8 cellular contexts compared by ENCODE assay signal in genomic region chr1:233440952-233441401, GRCh38.
DNase-seq lines count a peak whose midpoint lies in the region; ATAC-seq and TF ChIP-seq lines count a peak whose summit lies in the region.

No MANE protein-coding gene starts in this region.

- no peaks in the 10 kb centered on the region for H3K36me3 Mint-ChIP-seq in activated CD4-positive, alpha-beta T cell treated with anti-CD3 and anti-CD28 coated beads, Interleukin-2, amount 10 ng/mL, durations not matched to agents 24 days and 14 days (ENCODE audit: low read depth)

- H3K4me1 ChIP-seq in vagina = no peaks in the 10 kb centered on the region

- H3K9me3 ChIP-seq in vagina = no peaks in the 10 kb centered on the region

- peaks cover 18% of the 10 kb centered on the region for H3K27me3 Mint-ChIP-seq in activated CD4-positive, alpha-beta T cell treated with anti-CD3 and anti-CD28 coated beads, Interleukin-2, amount 10 ng/mL, durations not matched to agents 24 days and 14 days

- H3K27ac Mint-ChIP-seq in activated CD4-positive, alpha-beta T cell treated with anti-CD3 and anti-CD28 coated beads, Interleukin-2, amount 10 ng/mL, durations not matched to agents 24 days and 14 days = no peak overlapping the region

- H3K9me3 Mint-ChIP-seq in activated CD4-positive, alpha-beta T cell treated with anti-CD3 and anti-CD28 coated beads, Interleukin-2, amount 10 ng/mL, durations not matched to agents 24 days and 14 days = no peaks in the 10 kb centered on the region

- TF ChIP-seq POLR2A in vagina (IDR thresholded peaks at IDR 0.05) (no peak), GM18505 (IDR thresholded peaks at IDR 0.05; ENCODE audit: borderline replicate concordance, extremely low read depth, insufficient read depth, insufficient read length) (no peak)

- H3K4me3 ChIP-seq in cardiac fibroblast (replicated peaks in 1 of 2; ENCODE audit: low read depth in 2 of 2, low read length in 2 of 2) = no peak overlapping the region
- no peak overlapping the region for H3K4me3 ChIP-seq in vagina

- intact Hi-C loops in activated CD4-positive, alpha-beta T cell treated with anti-CD3 and anti-CD28 coated beads, Interleukin-2, amount 10 ng/mL, durations not matched to agents 24 days and 14 days (cut with micrococcal nuclease) = loop anchor here (1.0 to 5.0 kb wide), 3 partner anchors 44 to 626 kb away; no protein-coding TSS in a partner anchor
- intact Hi-C loops in left colon (cut with DNase I, micrococcal nuclease) = loop anchor here in 1 of 2 donors (5.0 to 10.0 kb wide), 2 partner anchors 351 to 624 kb away; no protein-coding TSS in a partner anchor
- intact Hi-C loops in vagina (cut with DNase I) = no loop called here

- peak; percentile 69 for DNase-seq in activated CD4-positive, alpha-beta T cell treated with anti-CD3 and anti-CD28 coated beads, Interleukin-2, amount 10 ng/mL, durations not matched to agents 24 days and 14 days
- DNase-seq in activated CD4-positive, alpha-beta T cell treated with anti-CD3 and anti-CD28 coated beads for 48 hours = no peak
- peak; percentile 4 for DNase-seq in HS-27A (ENCODE audit: low read depth)
- peak; percentile 76 for DNase-seq in NCI-H774 (lab: John Stamatoyannopoulos, UW)
- DNase-seq in cardiac fibroblast (ENCODE audit: low read depth in 2 of 2) = peak; percentile 72 to 78
- no peak for DNase-seq in left colon
- DNase-seq in vagina (ENCODE audit: extremely low spot score in 2 of 2) = no peak

- TF ChIP-seq CTCF in cardiac fibroblast (IDR thresholded peaks at IDR 0.05; ENCODE audit: low read depth, low read length) (peak; percentile 52), vagina (IDR thresholded peaks at IDR 0.05) (peak in 2 of 3 experiments; percentile 35 to 57)

- H3K27ac ChIP-seq in vagina = no peak overlapping the region

- H3K27me3 ChIP-seq in vagina = no peaks in the 10 kb centered on the region

- no peaks in the 10 kb centered on the region for H3K4me1 Mint-ChIP-seq in activated CD4-positive, alpha-beta T cell treated with anti-CD3 and anti-CD28 coated beads, Interleukin-2, amount 10 ng/mL, durations not matched to agents 24 days and 14 days

- no peak overlapping the region for H3K4me3 Mint-ChIP-seq in activated CD4-positive, alpha-beta T cell treated with anti-CD3 and anti-CD28 coated beads, Interleukin-2, amount 10 ng/mL, durations not matched to agents 24 days and 14 days

- H3K36me3 ChIP-seq in vagina = no peaks in the 10 kb centered on the region

- peak; percentile 56 for ATAC-seq in left colon
- no peak for ATAC-seq in GM18505 (IDR thresholded peaks at IDR 0.05; ENCODE audit: unreplicated experiment)

Comparison
In these comparisons a context has a peak if more than half of its experiments do, and no peak if none do; other contexts are left out.
1. DNase-seq: peak in activated CD4-positive, alpha-beta T cell treated with anti-CD3 and anti-CD28 coated beads, Interleukin-2, amount 10 ng/mL, durations not matched to agents 24 days and 14 days (single experiment), HS-27A (single experiment), NCI-H774 (single experiment) and cardiac fibroblast (2 of 2); none in activated CD4-positive, alpha-beta T cell treated with anti-CD3 and anti-CD28 coated beads for 48 hours (single experiment), left colon (0 of 2) and vagina (0 of 2).